Comparison of ENCODE assay signal across 1 cellular context in the genomic region with DNA sequence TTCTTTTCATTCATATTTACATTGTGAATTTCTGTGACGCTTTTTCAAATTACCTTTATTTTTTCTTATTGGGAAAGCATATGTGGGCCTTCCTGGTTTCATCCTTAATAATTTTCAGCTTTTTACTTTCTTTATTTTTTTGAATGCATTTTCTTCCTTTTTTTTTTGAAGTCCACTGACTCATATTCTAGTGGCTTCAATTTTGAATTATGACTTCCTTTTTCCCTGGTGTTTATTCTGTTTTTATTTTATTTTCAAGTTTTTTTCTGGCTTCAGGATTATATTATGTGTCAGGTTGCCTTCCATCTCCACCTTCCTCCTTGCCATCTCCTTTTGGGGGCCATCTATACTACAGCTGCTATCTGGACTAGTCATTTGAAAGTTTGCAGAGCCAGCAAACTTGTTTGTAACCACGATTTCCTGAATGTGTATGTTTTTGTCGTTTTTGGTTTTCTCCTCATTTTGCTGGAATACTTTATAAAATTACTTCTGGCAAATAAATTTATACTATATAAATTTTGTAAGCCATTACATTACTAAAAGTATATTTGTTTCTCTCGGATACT.
A peak's percentile ranks its signal among the peaks of the same experiment; 100 is the strongest.
TF ChIP-seq lines count a peak whose summit lies in the region.

No MANE protein-coding gene starts in this region.

TF ChIP-seq in K562, 482 proteins besides CTCF, POLR2A, EP300 and RAD21 (continued from another document and continues in another):
- no peak for TF ChIP-seq CCNT2 (IDR thresholded peaks at IDR 0.05; ENCODE audit: borderline replicate concordance, extremely low read depth, insufficient read length, low read depth, low read length)
- TF ChIP-seq FOSL1 (tag; conservative IDR thresholded peaks at IDR 0.05), result peak; percentile 67
- no peak for TF ChIP-seq GABPB1 (CRISPR knock-in tag; IDR thresholded peaks at IDR 0.05)
- TF ChIP-seq FUS (optimal IDR thresholded peaks at IDR 0.05; ENCODE audit: low read depth, low read length), result no peak
- TF ChIP-seq TEAD1 (CRISPR knock-in tag; IDR thresholded peaks at IDR 0.05), result no peak
- TF ChIP-seq, protein P1, sequence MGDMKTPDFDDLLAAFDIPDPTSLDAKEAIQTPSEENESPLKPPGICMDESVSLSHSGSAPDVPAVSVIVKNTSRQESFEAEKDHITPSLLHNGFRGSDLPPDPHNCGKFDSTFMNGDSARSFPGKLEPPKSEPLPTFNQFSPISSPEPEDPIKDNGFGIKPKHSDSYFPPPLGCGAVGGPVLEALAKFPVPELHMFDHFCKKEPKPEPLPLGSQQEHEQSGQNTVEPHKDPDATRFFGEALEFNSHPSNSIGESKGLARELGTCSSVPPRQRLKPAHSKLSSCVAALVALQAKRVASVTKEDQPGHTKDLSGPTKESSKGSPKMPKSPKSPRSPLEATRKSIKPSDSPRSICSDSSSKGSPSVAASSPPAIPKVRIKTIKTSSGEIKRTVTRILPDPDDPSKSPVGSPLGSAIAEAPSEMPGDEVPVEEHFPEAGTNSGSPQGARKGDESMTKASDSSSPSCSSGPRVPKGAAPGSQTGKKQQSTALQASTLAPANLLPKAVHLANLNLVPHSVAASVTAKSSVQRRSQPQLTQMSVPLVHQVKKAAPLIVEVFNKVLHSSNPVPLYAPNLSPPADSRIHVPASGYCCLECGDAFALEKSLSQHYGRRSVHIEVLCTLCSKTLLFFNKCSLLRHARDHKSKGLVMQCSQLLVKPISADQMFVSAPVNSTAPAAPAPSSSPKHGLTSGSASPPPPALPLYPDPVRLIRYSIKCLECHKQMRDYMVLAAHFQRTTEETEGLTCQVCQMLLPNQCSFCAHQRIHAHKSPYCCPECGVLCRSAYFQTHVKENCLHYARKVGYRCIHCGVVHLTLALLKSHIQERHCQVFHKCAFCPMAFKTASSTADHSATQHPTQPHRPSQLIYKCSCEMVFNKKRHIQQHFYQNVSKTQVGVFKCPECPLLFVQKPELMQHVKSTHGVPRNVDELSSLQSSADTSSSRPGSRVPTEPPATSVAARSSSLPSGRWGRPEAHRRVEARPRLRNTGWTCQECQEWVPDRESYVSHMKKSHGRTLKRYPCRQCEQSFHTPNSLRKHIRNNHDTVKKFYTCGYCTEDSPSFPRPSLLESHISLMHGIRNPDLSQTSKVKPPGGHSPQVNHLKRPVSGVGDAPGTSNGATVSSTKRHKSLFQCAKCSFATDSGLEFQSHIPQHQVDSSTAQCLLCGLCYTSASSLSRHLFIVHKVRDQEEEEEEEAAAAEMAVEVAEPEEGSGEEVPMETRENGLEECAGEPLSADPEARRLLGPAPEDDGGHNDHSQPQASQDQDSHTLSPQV (IDR thresholded peaks at IDR 0.05), result 0 out of 2 replicates have a peak, but pooled peaks have one; percentile 38
- TF ChIP-seq, protein P2, sequence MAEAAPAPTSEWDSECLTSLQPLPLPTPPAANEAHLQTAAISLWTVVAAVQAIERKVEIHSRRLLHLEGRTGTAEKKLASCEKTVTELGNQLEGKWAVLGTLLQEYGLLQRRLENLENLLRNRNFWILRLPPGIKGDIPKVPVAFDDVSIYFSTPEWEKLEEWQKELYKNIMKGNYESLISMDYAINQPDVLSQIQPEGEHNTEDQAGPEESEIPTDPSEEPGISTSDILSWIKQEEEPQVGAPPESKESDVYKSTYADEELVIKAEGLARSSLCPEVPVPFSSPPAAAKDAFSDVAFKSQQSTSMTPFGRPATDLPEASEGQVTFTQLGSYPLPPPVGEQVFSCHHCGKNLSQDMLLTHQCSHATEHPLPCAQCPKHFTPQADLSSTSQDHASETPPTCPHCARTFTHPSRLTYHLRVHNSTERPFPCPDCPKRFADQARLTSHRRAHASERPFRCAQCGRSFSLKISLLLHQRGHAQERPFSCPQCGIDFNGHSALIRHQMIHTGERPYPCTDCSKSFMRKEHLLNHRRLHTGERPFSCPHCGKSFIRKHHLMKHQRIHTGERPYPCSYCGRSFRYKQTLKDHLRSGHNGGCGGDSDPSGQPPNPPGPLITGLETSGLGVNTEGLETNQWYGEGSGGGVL (CRISPR knock-in tag; IDR thresholded peaks at IDR 0.05), result no peak
- TF ChIP-seq, protein P3, sequence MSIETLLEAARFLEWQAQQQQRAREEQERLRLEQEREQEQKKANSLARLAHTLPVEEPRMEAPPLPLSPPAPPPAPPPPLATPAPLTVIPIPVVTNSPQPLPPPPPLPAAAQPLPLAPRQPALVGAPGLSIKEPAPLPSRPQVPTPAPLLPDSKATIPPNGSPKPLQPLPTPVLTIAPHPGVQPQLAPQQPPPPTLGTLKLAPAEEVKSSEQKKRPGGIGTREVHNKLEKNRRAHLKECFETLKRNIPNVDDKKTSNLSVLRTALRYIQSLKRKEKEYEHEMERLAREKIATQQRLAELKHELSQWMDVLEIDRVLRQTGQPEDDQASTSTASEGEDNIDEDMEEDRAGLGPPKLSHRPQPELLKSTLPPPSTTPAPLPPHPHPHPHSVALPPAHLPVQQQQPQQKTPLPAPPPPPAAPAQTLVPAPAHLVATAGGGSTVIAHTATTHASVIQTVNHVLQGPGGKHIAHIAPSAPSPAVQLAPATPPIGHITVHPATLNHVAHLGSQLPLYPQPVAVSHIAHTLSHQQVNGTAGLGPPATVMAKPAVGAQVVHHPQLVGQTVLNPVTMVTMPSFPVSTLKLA (conservative IDR thresholded peaks at IDR 0.05), result peak in 1 of 2 experiments; percentile 19; a peak in 1 of 4 replicates
- TF ChIP-seq CSDE1 (IDR thresholded peaks at IDR 0.05), result no peak
- no peak for TF ChIP-seq KDM1A (IDR thresholded peaks at IDR 0.05)
- TF ChIP-seq, protein P4, sequence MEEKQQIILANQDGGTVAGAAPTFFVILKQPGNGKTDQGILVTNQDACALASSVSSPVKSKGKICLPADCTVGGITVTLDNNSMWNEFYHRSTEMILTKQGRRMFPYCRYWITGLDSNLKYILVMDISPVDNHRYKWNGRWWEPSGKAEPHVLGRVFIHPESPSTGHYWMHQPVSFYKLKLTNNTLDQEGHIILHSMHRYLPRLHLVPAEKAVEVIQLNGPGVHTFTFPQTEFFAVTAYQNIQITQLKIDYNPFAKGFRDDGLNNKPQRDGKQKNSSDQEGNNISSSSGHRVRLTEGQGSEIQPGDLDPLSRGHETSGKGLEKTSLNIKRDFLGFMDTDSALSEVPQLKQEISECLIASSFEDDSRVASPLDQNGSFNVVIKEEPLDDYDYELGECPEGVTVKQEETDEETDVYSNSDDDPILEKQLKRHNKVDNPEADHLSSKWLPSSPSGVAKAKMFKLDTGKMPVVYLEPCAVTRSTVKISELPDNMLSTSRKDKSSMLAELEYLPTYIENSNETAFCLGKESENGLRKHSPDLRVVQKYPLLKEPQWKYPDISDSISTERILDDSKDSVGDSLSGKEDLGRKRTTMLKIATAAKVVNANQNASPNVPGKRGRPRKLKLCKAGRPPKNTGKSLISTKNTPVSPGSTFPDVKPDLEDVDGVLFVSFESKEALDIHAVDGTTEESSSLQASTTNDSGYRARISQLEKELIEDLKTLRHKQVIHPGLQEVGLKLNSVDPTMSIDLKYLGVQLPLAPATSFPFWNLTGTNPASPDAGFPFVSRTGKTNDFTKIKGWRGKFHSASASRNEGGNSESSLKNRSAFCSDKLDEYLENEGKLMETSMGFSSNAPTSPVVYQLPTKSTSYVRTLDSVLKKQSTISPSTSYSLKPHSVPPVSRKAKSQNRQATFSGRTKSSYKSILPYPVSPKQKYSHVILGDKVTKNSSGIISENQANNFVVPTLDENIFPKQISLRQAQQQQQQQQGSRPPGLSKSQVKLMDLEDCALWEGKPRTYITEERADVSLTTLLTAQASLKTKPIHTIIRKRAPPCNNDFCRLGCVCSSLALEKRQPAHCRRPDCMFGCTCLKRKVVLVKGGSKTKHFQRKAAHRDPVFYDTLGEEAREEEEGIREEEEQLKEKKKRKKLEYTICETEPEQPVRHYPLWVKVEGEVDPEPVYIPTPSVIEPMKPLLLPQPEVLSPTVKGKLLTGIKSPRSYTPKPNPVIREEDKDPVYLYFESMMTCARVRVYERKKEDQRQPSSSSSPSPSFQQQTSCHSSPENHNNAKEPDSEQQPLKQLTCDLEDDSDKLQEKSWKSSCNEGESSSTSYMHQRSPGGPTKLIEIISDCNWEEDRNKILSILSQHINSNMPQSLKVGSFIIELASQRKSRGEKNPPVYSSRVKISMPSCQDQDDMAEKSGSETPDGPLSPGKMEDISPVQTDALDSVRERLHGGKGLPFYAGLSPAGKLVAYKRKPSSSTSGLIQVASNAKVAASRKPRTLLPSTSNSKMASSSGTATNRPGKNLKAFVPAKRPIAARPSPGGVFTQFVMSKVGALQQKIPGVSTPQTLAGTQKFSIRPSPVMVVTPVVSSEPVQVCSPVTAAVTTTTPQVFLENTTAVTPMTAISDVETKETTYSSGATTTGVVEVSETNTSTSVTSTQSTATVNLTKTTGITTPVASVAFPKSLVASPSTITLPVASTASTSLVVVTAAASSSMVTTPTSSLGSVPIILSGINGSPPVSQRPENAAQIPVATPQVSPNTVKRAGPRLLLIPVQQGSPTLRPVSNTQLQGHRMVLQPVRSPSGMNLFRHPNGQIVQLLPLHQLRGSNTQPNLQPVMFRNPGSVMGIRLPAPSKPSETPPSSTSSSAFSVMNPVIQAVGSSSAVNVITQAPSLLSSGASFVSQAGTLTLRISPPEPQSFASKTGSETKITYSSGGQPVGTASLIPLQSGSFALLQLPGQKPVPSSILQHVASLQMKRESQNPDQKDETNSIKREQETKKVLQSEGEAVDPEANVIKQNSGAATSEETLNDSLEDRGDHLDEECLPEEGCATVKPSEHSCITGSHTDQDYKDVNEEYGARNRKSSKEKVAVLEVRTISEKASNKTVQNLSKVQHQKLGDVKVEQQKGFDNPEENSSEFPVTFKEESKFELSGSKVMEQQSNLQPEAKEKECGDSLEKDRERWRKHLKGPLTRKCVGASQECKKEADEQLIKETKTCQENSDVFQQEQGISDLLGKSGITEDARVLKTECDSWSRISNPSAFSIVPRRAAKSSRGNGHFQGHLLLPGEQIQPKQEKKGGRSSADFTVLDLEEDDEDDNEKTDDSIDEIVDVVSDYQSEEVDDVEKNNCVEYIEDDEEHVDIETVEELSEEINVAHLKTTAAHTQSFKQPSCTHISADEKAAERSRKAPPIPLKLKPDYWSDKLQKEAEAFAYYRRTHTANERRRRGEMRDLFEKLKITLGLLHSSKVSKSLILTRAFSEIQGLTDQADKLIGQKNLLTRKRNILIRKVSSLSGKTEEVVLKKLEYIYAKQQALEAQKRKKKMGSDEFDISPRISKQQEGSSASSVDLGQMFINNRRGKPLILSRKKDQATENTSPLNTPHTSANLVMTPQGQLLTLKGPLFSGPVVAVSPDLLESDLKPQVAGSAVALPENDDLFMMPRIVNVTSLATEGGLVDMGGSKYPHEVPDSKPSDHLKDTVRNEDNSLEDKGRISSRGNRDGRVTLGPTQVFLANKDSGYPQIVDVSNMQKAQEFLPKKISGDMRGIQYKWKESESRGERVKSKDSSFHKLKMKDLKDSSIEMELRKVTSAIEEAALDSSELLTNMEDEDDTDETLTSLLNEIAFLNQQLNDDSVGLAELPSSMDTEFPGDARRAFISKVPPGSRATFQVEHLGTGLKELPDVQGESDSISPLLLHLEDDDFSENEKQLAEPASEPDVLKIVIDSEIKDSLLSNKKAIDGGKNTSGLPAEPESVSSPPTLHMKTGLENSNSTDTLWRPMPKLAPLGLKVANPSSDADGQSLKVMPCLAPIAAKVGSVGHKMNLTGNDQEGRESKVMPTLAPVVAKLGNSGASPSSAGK (IDR thresholded peaks at IDR 0.05), result no peak
- TF ChIP-seq, protein P5, sequence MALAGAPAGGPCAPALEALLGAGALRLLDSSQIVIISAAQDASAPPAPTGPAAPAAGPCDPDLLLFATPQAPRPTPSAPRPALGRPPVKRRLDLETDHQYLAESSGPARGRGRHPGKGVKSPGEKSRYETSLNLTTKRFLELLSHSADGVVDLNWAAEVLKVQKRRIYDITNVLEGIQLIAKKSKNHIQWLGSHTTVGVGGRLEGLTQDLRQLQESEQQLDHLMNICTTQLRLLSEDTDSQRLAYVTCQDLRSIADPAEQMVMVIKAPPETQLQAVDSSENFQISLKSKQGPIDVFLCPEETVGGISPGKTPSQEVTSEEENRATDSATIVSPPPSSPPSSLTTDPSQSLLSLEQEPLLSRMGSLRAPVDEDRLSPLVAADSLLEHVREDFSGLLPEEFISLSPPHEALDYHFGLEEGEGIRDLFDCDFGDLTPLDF (CRISPR knock-in tag; IDR thresholded peaks at IDR 0.05), result no peak
- peak; percentile 86 for TF ChIP-seq MEIS2 (IDR thresholded peaks at IDR 0.05; ENCODE audit: partially characterized antibody)
- no peak for TF ChIP-seq JUN (IDR thresholded peaks at IDR 0.05; ENCODE audit: borderline replicate concordance, low read depth, low read length)
- no peak for TF ChIP-seq JUN (CRISPR knock-in tag; IDR thresholded peaks at IDR 0.05; ENCODE audit: borderline replicate concordance)
- no peak for TF ChIP-seq COPS2 (conservative IDR thresholded peaks at IDR 0.05)
- no peak for TF ChIP-seq CREBBP (IDR thresholded peaks at IDR 0.05; ENCODE audit: low read depth, low read length)
- TF ChIP-seq, protein P6, sequence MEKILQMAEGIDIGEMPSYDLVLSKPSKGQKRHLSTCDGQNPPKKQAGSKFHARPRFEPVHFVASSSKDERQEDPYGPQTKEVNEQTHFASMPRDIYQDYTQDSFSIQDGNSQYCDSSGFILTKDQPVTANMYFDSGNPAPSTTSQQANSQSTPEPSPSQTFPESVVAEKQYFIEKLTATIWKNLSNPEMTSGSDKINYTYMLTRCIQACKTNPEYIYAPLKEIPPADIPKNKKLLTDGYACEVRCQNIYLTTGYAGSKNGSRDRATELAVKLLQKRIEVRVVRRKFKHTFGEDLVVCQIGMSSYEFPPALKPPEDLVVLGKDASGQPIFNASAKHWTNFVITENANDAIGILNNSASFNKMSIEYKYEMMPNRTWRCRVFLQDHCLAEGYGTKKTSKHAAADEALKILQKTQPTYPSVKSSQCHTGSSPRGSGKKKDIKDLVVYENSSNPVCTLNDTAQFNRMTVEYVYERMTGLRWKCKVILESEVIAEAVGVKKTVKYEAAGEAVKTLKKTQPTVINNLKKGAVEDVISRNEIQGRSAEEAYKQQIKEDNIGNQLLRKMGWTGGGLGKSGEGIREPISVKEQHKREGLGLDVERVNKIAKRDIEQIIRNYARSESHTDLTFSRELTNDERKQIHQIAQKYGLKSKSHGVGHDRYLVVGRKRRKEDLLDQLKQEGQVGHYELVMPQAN (IDR thresholded peaks at IDR 0.05; ENCODE audit: borderline replicate concordance), result 0 out of 2 replicates have a peak, but pooled peaks have one; percentile 23
- TF ChIP-seq NCOR1 (IDR thresholded peaks at IDR 0.05), result no peak
- TF ChIP-seq NELFE (IDR thresholded peaks at IDR 0.05; ENCODE audit: insufficient read depth, insufficient read length), result no peak
- no peak for TF ChIP-seq SETDB1 (IDR thresholded peaks at IDR 0.05; ENCODE audit: low read length)
- TF ChIP-seq, protein P7, sequence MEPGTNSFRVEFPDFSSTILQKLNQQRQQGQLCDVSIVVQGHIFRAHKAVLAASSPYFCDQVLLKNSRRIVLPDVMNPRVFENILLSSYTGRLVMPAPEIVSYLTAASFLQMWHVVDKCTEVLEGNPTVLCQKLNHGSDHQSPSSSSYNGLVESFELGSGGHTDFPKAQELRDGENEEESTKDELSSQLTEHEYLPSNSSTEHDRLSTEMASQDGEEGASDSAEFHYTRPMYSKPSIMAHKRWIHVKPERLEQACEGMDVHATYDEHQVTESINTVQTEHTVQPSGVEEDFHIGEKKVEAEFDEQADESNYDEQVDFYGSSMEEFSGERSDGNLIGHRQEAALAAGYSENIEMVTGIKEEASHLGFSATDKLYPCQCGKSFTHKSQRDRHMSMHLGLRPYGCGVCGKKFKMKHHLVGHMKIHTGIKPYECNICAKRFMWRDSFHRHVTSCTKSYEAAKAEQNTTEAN (CRISPR knock-in tag; IDR thresholded peaks at IDR 0.05), result no peak
- TF ChIP-seq EP400 (IDR thresholded peaks at IDR 0.05), result no peak
